Comparison of ENCODE assay signal across 26 cellular contexts in genomic region chrX:107556967-107557366, GRCh38.
"Had no signal": no experiment of that assay in that cellular context is flagged by ENCODE, and none has a peak within 500 bp of the region (broad histone marks: within the 10 kb centered on the region; RNA-seq: fewer than 3 reads in every experiment).

No MANE protein-coding gene starts in this region.

- H3K4me3 Mint-ChIP-seq: T-cell; T-helper 1 cell treated with Interleukin-12 subunit alpha and Interleukin-12 subunit beta and Interleukin-4 antibody, amounts not matched to agents 30 μg/mL and 1 μg/mL, for 36 hours had no signal

- H3K4me1 Mint-ChIP-seq: T-cell had no signal

- H3K27ac Mint-ChIP-seq: T-cell; T-helper 1 cell treated with Interleukin-12 subunit alpha and Interleukin-12 subunit beta and Interleukin-4 antibody, amounts not matched to agents 30 μg/mL and 1 μg/mL, for 36 hours had no signal

- H3K4me3 ChIP-seq: PC-9, Peyer's patch, SJSA1, SK-N-MC had no signal

- H3K9me3 Mint-ChIP-seq: T-cell; T-helper 1 cell treated with Interleukin-12 subunit alpha and Interleukin-12 subunit beta and Interleukin-4 antibody, amounts not matched to agents 30 μg/mL and 1 μg/mL, for 36 hours had no signal

- DNase-seq: KBM-7; MV-4-11; NCI-H1048; NCI-H1105; NCI-H1417; NCI-H146; NCI-H1694 treated with DMSO at 0.1 percent for 48 hours; NCI-H1930; NCI-H2081; NCI-H2171; NCI-H226; NCI-H446; NCI-H510A; NCI-H524 treated with DMSO at 0.1 percent for 48 hours; NCI-H69; NCI-H774; NK-92 treated with Interleukin-12 subunit alpha and Interleukin-12 subunit beta, amount 100 ng/mL, for 24 hours; PC-9; Peyer's patch; Right ventricle myocardium superior; SIG-M5; SW 1271; T-cell had no signal

- H3K36me3 Mint-ChIP-seq: T-cell had no signal

- ATAC-seq: T-cell had no signal
